1 cellular context compared by ENCODE assay signal in genomic region chr14:99624971-99625370, GRCh38.
TF ChIP-seq lines count a peak whose summit lies in the region.

No MANE protein-coding gene starts in this region.

TF ChIP-seq in GM23338, 12 proteins besides CTCF, POLR2A, EP300 and RAD21 (continued from another document):
- no peak for TF ChIP-seq ZNF462 (CRISPR knock-in tag; IDR thresholded peaks at IDR 0.05)
- no peak for TF ChIP-seq CREB1 (CRISPR knock-in tag; IDR thresholded peaks at IDR 0.05; ENCODE audit: low read depth)
- no peak for TF ChIP-seq NANOG (IDR thresholded peaks at IDR 0.05; ENCODE audit: borderline replicate concordance)
- TF ChIP-seq EZH2 (IDR thresholded peaks at IDR 0.05; ENCODE audit: low read depth, unreplicated experiment): no peak
- no peak for TF ChIP-seq POLR2AphosphoS5 (IDR thresholded peaks at IDR 0.05; ENCODE audit: low read depth)
- no peak for TF ChIP-seq ZNF331 (CRISPR knock-in tag; IDR thresholded peaks at IDR 0.05; ENCODE audit: low read depth)
- TF ChIP-seq STAT1 (IDR thresholded peaks at IDR 0.05; ENCODE audit: unreplicated experiment): no peak
- TF ChIP-seq REST (IDR thresholded peaks at IDR 0.05; ENCODE audit: unreplicated experiment): no peak
- TF ChIP-seq JUNB (IDR thresholded peaks at IDR 0.05; ENCODE audit: unreplicated experiment): no peak
